ENCODE assay signal across 17 cellular contexts in the genomic region with DNA sequence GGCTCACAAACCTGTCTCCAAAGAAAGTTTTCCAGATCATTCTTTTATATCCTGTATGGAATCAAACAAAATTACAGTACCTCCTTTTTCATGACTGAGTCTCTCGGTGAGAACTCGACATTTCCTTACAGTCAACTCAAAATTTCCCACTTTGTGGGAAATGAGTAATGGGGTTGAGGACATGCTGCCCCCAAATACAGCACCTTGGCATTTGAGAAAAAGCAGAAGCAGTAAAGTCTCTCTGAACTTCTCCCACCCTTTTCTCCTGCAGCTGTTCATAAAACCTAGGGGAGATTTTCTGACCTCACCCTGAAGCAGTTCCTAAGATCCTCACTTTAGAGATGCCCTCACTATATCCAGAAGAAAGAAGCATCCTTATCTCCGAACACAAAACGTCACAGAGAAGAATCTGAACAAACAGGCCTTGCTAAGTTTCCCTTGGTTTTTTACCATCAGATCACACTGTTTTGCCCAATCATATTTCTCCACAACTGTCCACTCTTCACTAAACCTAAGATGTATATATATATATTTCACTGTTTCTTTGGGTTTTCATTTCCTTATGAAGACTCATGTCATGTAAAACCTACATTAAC.
DNase-seq lines count a peak whose midpoint lies in the region; ATAC-seq and TF ChIP-seq lines count a peak whose summit lies in the region.
"Had no signal": no experiment of that assay in that cellular context is flagged by ENCODE, and none has a peak within 500 bp of the region (broad histone marks: within the 10 kb centered on the region; RNA-seq: fewer than 3 reads in every experiment).

No MANE protein-coding gene starts in this region.

- no peak for TF ChIP-seq CTCF in OCI-LY3 (IDR thresholded peaks at IDR 0.05; ENCODE audit: low read depth, low read length)

- peaks cover 3% of the 10 kb centered on the region for H3K27me3 Mint-ChIP-seq in activated naive CD8-positive, alpha-beta T cell treated with anti-CD3 and anti-CD28 coated beads, Interleukin-2, amount 50 U/mL, for 24 hours
- H3K27me3 Mint-ChIP-seq in activated naive CD8-positive, alpha-beta T cell treated with anti-CD3 and anti-CD28 coated beads for 36 hours = peaks cover 3% of the 10 kb centered on the region
- peaks cover 0 to 19% of the 10 kb centered on the region in 2 donors for H3K27me3 Mint-ChIP-seq in stimulated activated naive B cell treated with anti-CD40 and anti-IgM and Interleukin-4, amounts not matched to agents 10 μg/mL and 1 μg/mL and 100 μg/mL, for 72 hours

- H3K9me3 Mint-ChIP-seq in activated naive CD8-positive, alpha-beta T cell treated with anti-CD3 and anti-CD28 coated beads, Interleukin-2, amount 50 U/mL, for 24 hours = no peaks in the 10 kb centered on the region
- H3K9me3 Mint-ChIP-seq in activated naive CD8-positive, alpha-beta T cell treated with anti-CD3 and anti-CD28 coated beads for 36 hours = no peaks in the 10 kb centered on the region
- H3K9me3 Mint-ChIP-seq in stimulated activated naive B cell treated with anti-CD40 and anti-IgM and Interleukin-4, amounts not matched to agents 10 μg/mL and 1 μg/mL and 100 μg/mL, for 72 hours = no peaks in the 10 kb centered on the region
- H3K9me3 Mint-ChIP-seq: CD4-positive, alpha-beta memory T cell; GM23338 had no signal

- no peak overlapping the region for H3K4me3 Mint-ChIP-seq in activated naive CD8-positive, alpha-beta T cell treated with anti-CD3 and anti-CD28 coated beads, Interleukin-2, amount 50 U/mL, for 24 hours
- H3K4me3 Mint-ChIP-seq in activated naive CD8-positive, alpha-beta T cell treated with anti-CD3 and anti-CD28 coated beads for 36 hours = no peak overlapping the region
- H3K4me3 Mint-ChIP-seq in stimulated activated naive B cell treated with anti-CD40 and anti-IgM and Interleukin-4, amounts not matched to agents 10 μg/mL and 1 μg/mL and 100 μg/mL, for 72 hours = no peak overlapping the region
- H3K4me3 Mint-ChIP-seq: CD14-positive monocyte; CD4-positive, alpha-beta memory T cell; GM23338 had no signal

- H3K79me2 ChIP-seq in OCI-LY3 (ENCODE audit: low read length) = no peaks in the 10 kb centered on the region

- no peaks in the 10 kb centered on the region for H4K20me1 ChIP-seq in OCI-LY3 (ENCODE audit: insufficient read depth, low read length)
- H4K20me1 ChIP-seq: BLaER1 had no signal

- DNase-seq in activated naive CD8-positive, alpha-beta T cell treated with anti-CD3 and anti-CD28 coated beads, Interleukin-2, amount 50 U/mL, for 24 hours = no peak
- DNase-seq in activated naive CD8-positive, alpha-beta T cell treated with anti-CD3 and anti-CD28 coated beads for 36 hours = no peak
- peak; percentile 3 for DNase-seq in stimulated activated naive B cell treated with anti-CD40 and anti-IgM and Interleukin-4, amounts not matched to agents 10 μg/mL and 1 μg/mL and 100 μg/mL, for 72 hours
- no peak for DNase-seq in activated effector memory CD4-positive, alpha-beta T cell treated with anti-CD3 and anti-CD28 coated beads, Interleukin-2, amount 50 U/mL, for 16 hours
- no peak for DNase-seq in NCI-H226
- DNase-seq: 8988T; CD4-positive, alpha-beta memory T cell; DMS153; DMS79; GDM1; HCEC 1CT had no signal

- H3K4me1 ChIP-seq in OCI-LY3 (ENCODE audit: low read length) = peaks cover 10% of the 10 kb centered on the region

- H3K4me1 Mint-ChIP-seq in activated naive CD8-positive, alpha-beta T cell treated with anti-CD3 and anti-CD28 coated beads, Interleukin-2, amount 50 U/mL, for 24 hours = no peaks in the 10 kb centered on the region
- no peaks in the 10 kb centered on the region for H3K4me1 Mint-ChIP-seq in activated naive CD8-positive, alpha-beta T cell treated with anti-CD3 and anti-CD28 coated beads for 36 hours
- H3K4me1 Mint-ChIP-seq in stimulated activated naive B cell treated with anti-CD40 and anti-IgM and Interleukin-4, amounts not matched to agents 10 μg/mL and 1 μg/mL and 100 μg/mL, for 72 hours = peaks cover 10 to 13% of the 10 kb centered on the region in 2 donors
- H3K4me1 Mint-ChIP-seq: GM23338 had no signal

- no peak overlapping the region for H3K27ac Mint-ChIP-seq in activated naive CD8-positive, alpha-beta T cell treated with anti-CD3 and anti-CD28 coated beads, Interleukin-2, amount 50 U/mL, for 24 hours
- H3K27ac Mint-ChIP-seq in activated naive CD8-positive, alpha-beta T cell treated with anti-CD3 and anti-CD28 coated beads for 36 hours = no peak overlapping the region
- no peak overlapping the region for H3K27ac Mint-ChIP-seq in stimulated activated naive B cell treated with anti-CD40 and anti-IgM and Interleukin-4, amounts not matched to agents 10 μg/mL and 1 μg/mL and 100 μg/mL, for 72 hours
- H3K27ac Mint-ChIP-seq: CD14-positive monocyte; CD4-positive, alpha-beta memory T cell; GM23338 had no signal

- no peaks in the 10 kb centered on the region for H3K27me3 ChIP-seq in OCI-LY3 (ENCODE audit: low read depth, low read length)
- no peaks in the 10 kb centered on the region for H3K27me3 ChIP-seq in layer of hippocampus (ENCODE audit: control insufficient read depth, insufficient read depth, low read length)
- H3K27me3 ChIP-seq: BLaER1 had no signal

- peak overlapping the region; percentile 26 for H3K4me2 ChIP-seq in OCI-LY3 (ENCODE audit: low read length)
- H3K4me2 ChIP-seq: BLaER1, GM23338 had no signal

- no peak overlapping the region for H3K27ac ChIP-seq in OCI-LY3 (ENCODE audit: low read length)
- H3K27ac ChIP-seq in layer of hippocampus (ENCODE audit: low read depth, low read length) = peak overlapping the region; percentile 13
- H3K27ac ChIP-seq: BLaER1 had no signal

- no peak overlapping the region for H2AFZ ChIP-seq in OCI-LY3 (ENCODE audit: low read depth, low read length)

- no peak overlapping the region for H3K4me3 ChIP-seq in OCI-LY3 (ENCODE audit: low read length)
- H3K4me3 ChIP-seq: BLaER1, GM23338 had no signal

- H3K36me3 ChIP-seq in OCI-LY3 (replicated peaks; ENCODE audit: low read depth, low read length) = no peaks in the 10 kb centered on the region
- H3K36me3 ChIP-seq: BLaER1 had no signal

- no peaks in the 10 kb centered on the region for H3K9me3 ChIP-seq in OCI-LY3 (ENCODE audit: insufficient read depth, low read length)
- H3K9me3 ChIP-seq: BLaER1 had no signal

- H3K9ac ChIP-seq in OCI-LY3 (ENCODE audit: low read length) = no peak overlapping the region
- H3K9ac ChIP-seq: BLaER1 had no signal

- H3K36me3 Mint-ChIP-seq in activated naive CD8-positive, alpha-beta T cell treated with anti-CD3 and anti-CD28 coated beads, Interleukin-2, amount 50 U/mL, for 24 hours (ENCODE audit: low read depth) = no peaks in the 10 kb centered on the region
- H3K36me3 Mint-ChIP-seq in activated naive CD8-positive, alpha-beta T cell treated with anti-CD3 and anti-CD28 coated beads for 36 hours = no peaks in the 10 kb centered on the region
- no peaks in the 10 kb centered on the region for H3K36me3 Mint-ChIP-seq in stimulated activated naive B cell treated with anti-CD40 and anti-IgM and Interleukin-4, amounts not matched to agents 10 μg/mL and 1 μg/mL and 100 μg/mL, for 72 hours
- H3K36me3 Mint-ChIP-seq: CD14-positive monocyte; CD4-positive, alpha-beta memory T cell had no signal

- peak; percentile 38 for ATAC-seq in activated naive CD8-positive, alpha-beta T cell treated with anti-CD3 and anti-CD28 coated beads, Interleukin-2, amount 50 U/mL, for 24 hours
- peak; percentile 77 to 82 for ATAC-seq in stimulated activated naive B cell treated with anti-CD40 and anti-IgM and Interleukin-4, amounts not matched to agents 10 μg/mL and 1 μg/mL and 100 μg/mL, for 72 hours (replicated peaks)
- no peak for ATAC-seq in GM18870 (IDR thresholded peaks at IDR 0.05; ENCODE audit: unreplicated experiment)
- ATAC-seq: GM23338 had no signal
